ENCODE assay signal across 8 cellular contexts in genomic region chr13:111189064-111189505, GRCh38.
DNase-seq lines count a peak whose midpoint lies in the region; ATAC-seq and TF ChIP-seq lines count a peak whose summit lies in the region.
"Not testable (repeated sequence)": the region's sequence is repeated elsewhere in the genome, so short reads cannot be mapped to it uniquely, and the experiment has no call there.

No MANE protein-coding gene starts in this region.

- H3K9me3 Mint-ChIP-seq in activated CD4-positive, alpha-beta T cell treated with anti-CD3 and anti-CD28 coated beads, Interleukin-2, amount 10 ng/mL, durations not matched to agents 24 days and 14 days; activated naive CD4-positive, alpha-beta T cell treated with anti-CD3 and anti-CD28 coated beads, Interleukin-2, amount 50 U/mL, for 72 hours; stimulated activated effector memory CD8-positive, alpha-beta T cell treated with anti-CD3 and anti-CD28 coated beads, Interleukin-12 subunit alpha, Interleukin-12 subunit beta, amount 100 ng/mL, for 72 hours: not testable (repeated sequence)
- peaks cover 30% of the 10 kb centered on the region for H3K9me3 Mint-ChIP-seq in mesothelial cell of epicardium

- not testable (repeated sequence) for H3K27me3 Mint-ChIP-seq in activated CD4-positive, alpha-beta T cell treated with anti-CD3 and anti-CD28 coated beads, Interleukin-2, amount 10 ng/mL, durations not matched to agents 24 days and 14 days; mesothelial cell of epicardium (ENCODE audit: low read depth)

- DNase-seq in CD1c-positive myeloid dendritic cell (ENCODE audit: extremely low spot score) (peak; percentile 2), NB4 (ENCODE audit: low read depth) (peak; percentile 70), activated T-cell treated with anti-CD3 and anti-CD28 coated beads for 48 hours (ENCODE audit: low read depth) (peak; percentile 32)
- DNase-seq in activated CD4-positive, alpha-beta T cell treated with anti-CD3 and anti-CD28 coated beads, Interleukin-2, amount 10 ng/mL, durations not matched to agents 24 days and 14 days, result peak; percentile 91
- DNase-seq in activated naive CD4-positive, alpha-beta T cell treated with anti-CD3 and anti-CD28 coated beads, Interleukin-2, amount 50 U/mL, for 72 hours (ENCODE audit: low spot score in 2 of 2), result peak; percentile 51 to 72
- DNase-seq in mesothelial cell of epicardium (ENCODE audit: low spot score in 2 of 2, unreplicated experiment in 2 of 2), result not testable (repeated sequence)
- DNase-seq in stimulated activated CD4-positive, alpha-beta T cell treated with anti-CD3 and anti-CD28 coated beads, Interleukin-4, amount 100 ng/mL, for 4 hours, result peak; percentile 16 to 64
- DNase-seq in stimulated activated effector memory CD8-positive, alpha-beta T cell treated with anti-CD3 and anti-CD28 coated beads, Interleukin-12 subunit alpha, Interleukin-12 subunit beta, amount 100 ng/mL, for 72 hours (ENCODE audit: low spot score in 2 of 2), result peak; percentile 32 to 76

- peaks cover 35% of the 10 kb centered on the region for H3K36me3 Mint-ChIP-seq in activated CD4-positive, alpha-beta T cell treated with anti-CD3 and anti-CD28 coated beads, Interleukin-2, amount 10 ng/mL, durations not matched to agents 24 days and 14 days (ENCODE audit: low read depth)
- peaks cover 0 to 45% of the 10 kb centered on the region in 2 donors for H3K36me3 Mint-ChIP-seq in activated naive CD4-positive, alpha-beta T cell treated with anti-CD3 and anti-CD28 coated beads, Interleukin-2, amount 50 U/mL, for 72 hours
- H3K36me3 Mint-ChIP-seq in mesothelial cell of epicardium, result peaks cover 34% of the 10 kb centered on the region
- H3K36me3 Mint-ChIP-seq in stimulated activated effector memory CD8-positive, alpha-beta T cell treated with anti-CD3 and anti-CD28 coated beads, Interleukin-12 subunit alpha, Interleukin-12 subunit beta, amount 100 ng/mL, for 72 hours, result peaks cover 19% of the 10 kb centered on the region

- peak overlapping the region; percentile 87 for H3K27ac Mint-ChIP-seq in activated CD4-positive, alpha-beta T cell treated with anti-CD3 and anti-CD28 coated beads, Interleukin-2, amount 10 ng/mL, durations not matched to agents 24 days and 14 days
- H3K27ac Mint-ChIP-seq in activated naive CD4-positive, alpha-beta T cell treated with anti-CD3 and anti-CD28 coated beads, Interleukin-2, amount 50 U/mL, for 72 hours, result peak overlapping the region; percentile 72 to 82
- peak overlapping the region; percentile 84 for H3K27ac Mint-ChIP-seq in mesothelial cell of epicardium
- H3K27ac Mint-ChIP-seq in stimulated activated effector memory CD8-positive, alpha-beta T cell treated with anti-CD3 and anti-CD28 coated beads, Interleukin-12 subunit alpha, Interleukin-12 subunit beta, amount 100 ng/mL, for 72 hours, result peak overlapping the region; percentile 86

- peak; percentile 69 for ATAC-seq in activated naive CD4-positive, alpha-beta T cell treated with anti-CD3 and anti-CD28 coated beads, Interleukin-2, amount 50 U/mL, for 72 hours
- peak; percentile 76 for ATAC-seq in stimulated activated effector memory CD8-positive, alpha-beta T cell treated with anti-CD3 and anti-CD28 coated beads, Interleukin-12 subunit alpha, Interleukin-12 subunit beta, amount 100 ng/mL, for 72 hours

- TF ChIP-seq POLR2A in NB4 (IDR thresholded peaks at IDR 0.05; ENCODE audit: extremely low read depth, insufficient read length), result not testable (repeated sequence)

- peak overlapping the region; percentile 8 for H3K4me3 ChIP-seq in NB4 (ENCODE audit: low read depth, low read length)

- TF ChIP-seq CTCF in NB4 (IDR thresholded peaks at IDR 0.05; ENCODE audit: low read depth, low read length); mesothelial cell of epicardium (IDR thresholded peaks at IDR 0.05; ENCODE audit: unreplicated experiment): not testable (repeated sequence)

- intact Hi-C loops in activated CD4-positive, alpha-beta T cell treated with anti-CD3 and anti-CD28 coated beads, Interleukin-2, amount 10 ng/mL, durations not matched to agents 24 days and 14 days (cut with micrococcal nuclease), result loop anchor here (1.0 to 10.0 kb wide), 4 partner anchors 13 to 274 kb away; partner anchors contain the start of gene ANKRD10

- peak overlapping the region; percentile 81 for H3K4me3 Mint-ChIP-seq in activated CD4-positive, alpha-beta T cell treated with anti-CD3 and anti-CD28 coated beads, Interleukin-2, amount 10 ng/mL, durations not matched to agents 24 days and 14 days
- H3K4me3 Mint-ChIP-seq in mesothelial cell of epicardium, result not testable (repeated sequence)
- peak overlapping the region; percentile 68 for H3K4me3 Mint-ChIP-seq in stimulated activated effector memory CD8-positive, alpha-beta T cell treated with anti-CD3 and anti-CD28 coated beads, Interleukin-12 subunit alpha, Interleukin-12 subunit beta, amount 100 ng/mL, for 72 hours

- peaks cover 85% of the 10 kb centered on the region for H3K4me1 Mint-ChIP-seq in activated CD4-positive, alpha-beta T cell treated with anti-CD3 and anti-CD28 coated beads, Interleukin-2, amount 10 ng/mL, durations not matched to agents 24 days and 14 days
- H3K4me1 Mint-ChIP-seq in mesothelial cell of epicardium, result peaks cover 35% of the 10 kb centered on the region
- peaks cover 84% of the 10 kb centered on the region for H3K4me1 Mint-ChIP-seq in stimulated activated effector memory CD8-positive, alpha-beta T cell treated with anti-CD3 and anti-CD28 coated beads, Interleukin-12 subunit alpha, Interleukin-12 subunit beta, amount 100 ng/mL, for 72 hours
